ENCODE assay signal across 8 cellular contexts in genomic region chr5:54249210-54250028, GRCh38.
DNase-seq lines count a peak whose midpoint lies in the region; ATAC-seq and TF ChIP-seq lines count a peak whose summit lies in the region.

No MANE protein-coding gene starts in this region.

- DNase-seq in SK-N-SH (peak; percentile 8), LoVo (ENCODE audit: low spot score) (peak; percentile 24), nephron progenitor cell (peak; percentile 22), HuH-7.5 (ENCODE audit: low spot score) (no peak), GM19240 (ENCODE audit: insufficient read length, low spot score) (no peak)
- DNase-seq in activated CD8-positive, alpha-beta memory T cell treated with anti-CD3 and anti-CD28 coated beads, Interleukin-2, amount 50 U/mL, for 48 hours = peak; percentile 61

- no peak overlapping the region for H3K9ac ChIP-seq in SK-N-SH

- no peaks in the 10 kb centered on the region for H3K27me3 Mint-ChIP-seq in nephron progenitor cell (ENCODE audit: low read depth, poor library complexity)

- TF ChIP-seq RAD21 in SK-N-SH (IDR thresholded peaks at IDR 0.05; ENCODE audit: low read length) = no peak

- POLR2A ChIA-PET in SK-N-SH (lab: Yijun Ruan, JAX) = no interaction called here

- H3K4me3 Mint-ChIP-seq in nephron progenitor cell = no peak overlapping the region

- peaks cover 0 to 2% of the 10 kb centered on the region in 2 experiments; a peak in 1 of 4 replicates for H3K4me1 ChIP-seq in SK-N-SH (ENCODE audit: control insufficient read depth in 1 of 2, insufficient read depth in 2 of 2, low read depth in 1 of 2, low read length in 1 of 2)

- no peak for TF ChIP-seq EP300 in SK-N-SH (IDR thresholded peaks at IDR 0.05; ENCODE audit: borderline replicate concordance in 1 of 2, low read depth in 1 of 2, low read length in 1 of 2)

- H3K27ac Mint-ChIP-seq in nephron progenitor cell = no peak overlapping the region

- no peaks in the 10 kb centered on the region for H3K9me2 ChIP-seq in SK-N-SH

- H3K36me3 Mint-ChIP-seq in nephron progenitor cell (ENCODE audit: low read depth) = peaks cover 4% of the 10 kb centered on the region

- no peak overlapping the region for H3K4me3 ChIP-seq in SK-N-SH (ENCODE audit: low read depth in 2 of 2, low read length in 1 of 2)

- no peaks in the 10 kb centered on the region for H3K27me3 ChIP-seq in SK-N-SH (ENCODE audit: insufficient read depth)

- no peaks in the 10 kb centered on the region for H4K20me1 ChIP-seq in SK-N-SH (ENCODE audit: insufficient read depth)

- WGBS in SK-N-SH (ENCODE audit: low lambda C conversion rate) = 52% methylated on average over 4 of the region's 4 CpGs

- H2AFZ ChIP-seq in SK-N-SH (ENCODE audit: low read depth) = no peak overlapping the region

- H3K9me3 ChIP-seq in SK-N-SH = peaks cover 5% of the 10 kb centered on the region; the same call in 1 of the 2 replicates

- no peaks in the 10 kb centered on the region for H3K9me3 Mint-ChIP-seq in nephron progenitor cell

- H3K4me1 Mint-ChIP-seq in nephron progenitor cell = peaks cover 1% of the 10 kb centered on the region

- no peak overlapping the region for H3K27ac ChIP-seq in SK-N-SH (ENCODE audit: low read depth in 2 of 2, low read length in 1 of 2)

- peaks cover 0 to 3% of the 10 kb centered on the region in 2 experiments for H3K36me3 ChIP-seq in SK-N-SH (replicated peaks in 1 of 2; ENCODE audit: control insufficient read depth in 1 of 2, insufficient read depth in 2 of 2, low read length in 1 of 2)

- no peaks in the 10 kb centered on the region for H3F3A ChIP-seq in SK-N-SH (replicated peaks; ENCODE audit: insufficient read depth)

- CTCF ChIA-PET in SK-N-SH (lab: Yijun Ruan, JAX) = interaction anchor here (2.4 to 2.7 kb wide), 2 partner anchors 15 to 170 kb away, joined by 8 to 10 read pairs; no protein-coding TSS in a partner anchor

- TF ChIP-seq CTCF in SK-N-SH (IDR thresholded peaks at IDR 0.05) = no peak
- no peak for TF ChIP-seq CTCF in nephron progenitor cell (IDR thresholded peaks at IDR 0.05)

- ATAC-seq in SK-N-SH treated with all-trans-retinoic acid at 6 μM for 48 hours = no peak
- ATAC-seq in GM18517 (IDR thresholded peaks at IDR 0.05; ENCODE audit: unreplicated experiment) = no peak

- H3K79me2 ChIP-seq in SK-N-SH (ENCODE audit: insufficient read depth) = no peaks in the 10 kb centered on the region; the same call in 1 of the 2 replicates

- no peak overlapping the region for H3K4me2 ChIP-seq in SK-N-SH

TF ChIP-seq in SK-N-SH, 30 proteins besides CTCF, POLR2A, EP300 and RAD21:
- TF ChIP-seq MAX (IDR thresholded peaks at IDR 0.05; ENCODE audit: low read depth) (no peak), JUND (IDR thresholded peaks at IDR 0.05) (0 out of 2 replicates have a peak, but pooled peaks have one; percentile 12), NFIC (IDR thresholded peaks at IDR 0.05; ENCODE audit: borderline replicate concordance) (peak; percentile 58), PBX3 (IDR thresholded peaks at IDR 0.05) (peak; percentile 60), TCF12 (IDR thresholded peaks at IDR 0.05) (0 out of 2 replicates have a peak, but pooled peaks have one; percentile 19)

TF ChIP-seq in SK-N-SH treated with all-trans-retinoic acid at 6 μM for 48 hours, 23 proteins besides CTCF, POLR2A, EP300 and RAD21:
- TF ChIP-seq CSRNP3 (CRISPR knock-in tag; IDR thresholded peaks at IDR 0.05) (no peak), ZFP3 (CRISPR knock-in tag; IDR thresholded peaks at IDR 0.05) (no peak), BACH2 (CRISPR knock-in tag; IDR thresholded peaks at IDR 0.05; ENCODE audit: borderline replicate concordance) (no peak), ZNF565 (CRISPR knock-in tag; conservative IDR thresholded peaks at IDR 0.05; ENCODE audit: low read depth) (no peak), ZFP30 (CRISPR knock-in tag; IDR thresholded peaks at IDR 0.05) (no peak), CSDC2 (CRISPR knock-in tag; IDR thresholded peaks at IDR 0.05) (no peak)
TF ChIP-seq in SK-N-SH treated with all-trans-retinoic acid at 6 μM for 48 hours: peak in this region for 0.

Comparison
In these comparisons a context has a peak if more than half of its experiments do, and no peak if none do; other contexts are left out.
1. DNase-seq: peak in SK-N-SH (single experiment), LoVo (single experiment), activated CD8-positive, alpha-beta memory T cell treated with anti-CD3 and anti-CD28 coated beads, Interleukin-2, amount 50 U/mL, for 48 hours (single experiment) and nephron progenitor cell (single experiment); none in HuH-7.5 (single experiment) and GM19240 (single experiment).